Comparison of ENCODE assay signal across 26 cellular contexts in the genomic region with DNA sequence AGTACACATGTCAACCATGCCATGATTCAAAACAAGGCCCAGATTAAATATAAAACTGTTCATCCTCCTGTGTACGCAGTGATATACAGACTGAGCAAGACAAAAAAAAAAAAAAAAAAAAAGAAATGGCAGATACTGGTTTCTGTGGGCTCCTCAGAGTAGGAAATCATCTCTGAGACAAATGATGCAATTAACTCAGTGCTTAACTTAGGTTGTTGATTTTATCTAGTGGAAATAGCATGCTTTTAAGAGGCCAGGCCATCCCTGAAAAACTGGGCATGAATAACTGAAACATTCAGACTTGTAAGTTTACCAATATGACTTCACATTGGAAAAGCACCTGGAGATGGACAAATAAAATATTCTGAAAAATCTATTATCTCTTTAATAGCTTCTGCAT.
"Had no signal": no experiment of that assay in that cellular context is flagged by ENCODE, and none has a peak within 500 bp of the region (broad histone marks: within the 10 kb centered on the region; RNA-seq: fewer than 3 reads in every experiment).

No MANE protein-coding gene starts in this region.

- H3K36me3 ChIP-seq: SJCRH30, WERI-Rb-1 had no signal

- H3K4me3 ChIP-seq: SJCRH30 had no signal

- DNase-seq: activated CD4-positive, alpha-beta T cell treated with anti-CD3 and anti-CD28 coated beads for 1 hour; activated CD4-positive, alpha-beta T cell treated with anti-CD3 and anti-CD28 coated beads for 48 hours; activated CD4-positive, CD25-positive, alpha-beta regulatory T cell; activated CD8-positive, alpha-beta T cell treated with anti-CD3 and anti-CD28 coated beads for 36 hours; activated effector memory CD4-positive, alpha-beta T cell treated with anti-CD3 and anti-CD28 coated beads, Interleukin-2, amount 50 U/mL, for 16 hours; activated naive CD4-positive, alpha-beta T cell; activated naive CD4-positive, alpha-beta T cell treated with anti-CD3 and anti-CD28 coated beads, Interleukin-2, amount 50 U/mL, for 16 hours; activated naive CD8-positive, alpha-beta T cell treated with anti-CD3 and anti-CD28 coated beads for 36 hours; activated T-cell treated with anti-CD3 and anti-CD28 coated beads, Interleukin-2, amount 50 U/mL, for 1 hour; activated T-cell treated with anti-CD3 and anti-CD28 coated beads, Interleukin-2, amount 50 U/mL, for 72 hours; anterior cingulate cortex; caudate nucleus; cerebellar nuclear complex; NCI-H1092 treated with DMSO at 0.1 percent for 48 hours; NCI-H1417; NCI-H146; NCI-H187; NCI-H2029 treated with DMSO at 0.1 percent for 48 hours; NCI-H345; NCI-H524 treated with DMSO at 0.1 percent for 48 hours; PC-3; Right ventricle myocardium superior; SJCRH30; T1000; WERI-Rb-1 had no signal

- H3K4me1 ChIP-seq: SJCRH30 had no signal

- H3K9me3 ChIP-seq: SJCRH30 had no signal

- H3K27me3 ChIP-seq: SJCRH30 had no signal

- ATAC-seq: activated CD8-positive, alpha-beta T cell treated with anti-CD3 and anti-CD28 coated beads for 36 hours; activated T-cell treated with anti-CD3 and anti-CD28 coated beads, Interleukin-2, amount 50 U/mL, for 72 hours; activated T-helper 17 cell treated with anti-CD3 and anti-CD28 coated beads, Interleukin-2, amount 50 U/mL, for 72 hours; PC-3 had no signal

- H3K27ac ChIP-seq: SJCRH30, WERI-Rb-1 had no signal
